11 cellular contexts compared by ENCODE assay signal in genomic region chr1:116540088-116540487, GRCh38. TPM values are rescaled to one million over a fixed set of nuclear protein-coding genes. Genes with fewer than 3 reads are reported as not detected.
DNase-seq lines count a peak whose midpoint lies in the region; ATAC-seq, FAIRE-seq and TF ChIP-seq lines count a peak whose summit lies in the region.
"Had no signal": no experiment of that assay in that cellular context is flagged by ENCODE, and none has a peak within 500 bp of the region (broad histone marks: within the 10 kb centered on the region; RNA-seq: fewer than 3 reads in every experiment).

No MANE protein-coding gene starts in this region.

- in situ Hi-C loops in GM12878 (cut with MboI), result no loop called here

- DNase-seq in GM12878 (ENCODE audit: low read depth, low spot score) (no peak), HK-2 (ENCODE audit: unreplicated experiment) (no peak), middle frontal gyrus (ENCODE audit: extremely low spot score, low spot score) (no peak), hepatic stellate cell (ENCODE audit: low spot score) (no peak)
- DNase-seq in stimulated activated naive CD4-positive, alpha-beta T cell treated with Interleukin-2 at 50 U/mL for 16 hours (lab: John Stamatoyannopoulos, UW), result no peak
- DNase-seq: IMR-90, nucleus accumbens had no signal

- POLR2A ChIA-PET in GM12878 (lab: Charles Lee), result interaction anchor here (0.7 to 6.0 kb wide), 6 partner anchors 12 to 45 kb away, joined by 3 to 33 read pairs (median 8); no protein-coding TSS in a partner anchor

- BruUV-seq in GM12878 (replicated peaks; lab: Mats Ljungman, UMichigan), result TSS peak; percentile 6

- H3K9me3 ChIP-seq in GM12878 (replicated peaks; ENCODE audit: control insufficient read depth, insufficient read depth, low read length), result no peaks in the 10 kb centered on the region; the same call in 2 of the 3 replicates

- no peak for TF ChIP-seq CTCF in GM12878 (IDR thresholded peaks at IDR 0.05 in 2 of 3, conservative IDR thresholded peaks at IDR 0.05 in 1 of 3; ENCODE audit: control insufficient read depth in 2 of 3, extremely low read depth in 1 of 3, insufficient read depth in 1 of 3, low read depth in 3 of 3, low read length in 3 of 3)

- no peaks in the 10 kb centered on the region for H4K20me1 ChIP-seq in GM12878 (ENCODE audit: control insufficient read depth, insufficient read depth)

- TF ChIP-seq EP300 in GM12878 (IDR thresholded peaks at IDR 0.05; ENCODE audit: borderline replicate concordance in 1 of 2, control insufficient read depth in 1 of 2, low read depth in 2 of 2, low read length in 2 of 2), result peak in 1 of 2 experiments; percentile 69; a peak in 1 of 4 replicates

- peak; percentile 79 for FAIRE-seq in GM12878 (lab: Jason Lieb, UNC)

- TF ChIP-seq RAD21 in GM12878 (IDR thresholded peaks at IDR 0.05; ENCODE audit: insufficient read depth, low read depth, low read length), result no peak

- no peak overlapping the region for H3K9ac ChIP-seq in GM12878 (ENCODE audit: control insufficient read depth, insufficient read depth, low read length)

- TF ChIP-seq POLR2A in GM15510 (IDR thresholded peaks at IDR 0.05; ENCODE audit: borderline replicate concordance, extremely low read depth, insufficient read length) (peak; percentile 10), GM12878 (IDR thresholded peaks at IDR 0.05; ENCODE audit: low read depth, low read length) (no peak)

- H2AFZ ChIP-seq in GM12878 (ENCODE audit: control insufficient read depth, low read depth, low read length), result no peak overlapping the region

- RAD21 ChIA-PET in GM12878 (lab: Charles Lee; ENCODE audit: unreplicated experiment), result interaction anchor here (1.1 to 2.9 kb wide), 4 partner anchors 17 to 36 kb away, joined by 3 to 17 read pairs (median 10); no protein-coding TSS in a partner anchor

- ATAC-seq in GM21381 (IDR thresholded peaks at IDR 0.05; ENCODE audit: unreplicated experiment), result peak; percentile 44
- ATAC-seq in HG03520 (IDR thresholded peaks at IDR 0.05; ENCODE audit: unreplicated experiment), result peak; percentile 47
- peak; percentile 61 for ATAC-seq in GM12878
- ATAC-seq: Right ventricle myocardium inferior had no signal

- SMC1A ChIA-PET in GM12878 (lab: Charles Lee; ENCODE audit: uncharacterized antibody, unreplicated experiment), result interaction anchor here (4.8 to 11.4 kb wide), 4 partner anchors 12 to 34 kb away, joined by 31 to 128 read pairs (median 32); no protein-coding TSS in a partner anchor

- H3K4me2 ChIP-seq in GM12878 (ENCODE audit: control insufficient read depth, insufficient read depth), result peak overlapping the region; percentile 59

- H3K27ac ChIP-seq in GM12878 (ENCODE audit: control insufficient read depth, insufficient read depth), result peak overlapping the region; percentile 98

- no peaks in the 10 kb centered on the region for H3K27me3 ChIP-seq in GM12878 (replicated peaks in 1 of 2; ENCODE audit: control insufficient read depth in 2 of 2, insufficient read depth in 2 of 2, low read length in 1 of 2)

- H3K79me2 ChIP-seq in GM12878 (ENCODE audit: control insufficient read depth, insufficient read depth, low read length), result peaks cover 72% of the 10 kb centered on the region

- H3K4me3 ChIP-seq in GM12878, result no peak overlapping the region

- H3K4me1 ChIP-seq in GM12878 (ENCODE audit: control insufficient read depth, insufficient read depth, low read length), result peaks cover 65% of the 10 kb centered on the region

- CTCF ChIA-PET in GM12878 (lab: Yijun Ruan, JAX), result interaction anchor here (1.7 to 2.1 kb wide), 2 partner anchors 12 to 26 kb away, joined by 5 to 11 read pairs; no protein-coding TSS in a partner anchor

- intact Hi-C loops in GM12878 (cut with micrococcal nuclease; ENCODE audit: unreplicated experiment), result loop anchor here (1.0 to 2.0 kb wide), 2 partner anchors 25 to 36 kb away; no protein-coding TSS in a partner anchor

- peaks cover 21 to 56% of the 10 kb centered on the region in 2 experiments for H3K36me3 ChIP-seq in GM12878 (ENCODE audit: control insufficient read depth in 2 of 2, insufficient read depth in 2 of 2, low read length in 1 of 2)

TF ChIP-seq in GM12878, 131 proteins besides CTCF, POLR2A, EP300 and RAD21 (continues in another document):
- TF ChIP-seq EED (IDR thresholded peaks at IDR 0.05; ENCODE audit: low read depth), result peak; percentile 87
- TF ChIP-seq RUNX3 (IDR thresholded peaks at IDR 0.05; ENCODE audit: low read length), result peak; percentile 73
- TF ChIP-seq SUPT20H (IDR thresholded peaks at IDR 0.05; ENCODE audit: borderline replicate concordance, control insufficient read depth, low read depth, low read length), result no peak
- no peak for TF ChIP-seq ELK1 (IDR thresholded peaks at IDR 0.05; ENCODE audit: low read depth, low read length)
- TF ChIP-seq ATF3 (IDR thresholded peaks at IDR 0.05; ENCODE audit: borderline replicate concordance, extremely low read depth, low read depth, low read length), result no peak
- no peak for TF ChIP-seq HSF1 (IDR thresholded peaks at IDR 0.05; ENCODE audit: low read depth, low read length)
- TF ChIP-seq ATF7 (IDR thresholded peaks at IDR 0.05; ENCODE audit: low read depth), result peak; percentile 90
- TF ChIP-seq MAX (IDR thresholded peaks at IDR 0.05; ENCODE audit: low read depth, low read length), result no peak
- TF ChIP-seq CHD1 (IDR thresholded peaks at IDR 0.05; ENCODE audit: low read depth, low read length), result no peak
- TF ChIP-seq SMARCA5 (IDR thresholded peaks at IDR 0.05), result 0 out of 2 replicates have a peak, but pooled peaks have one; percentile 26
- peak; percentile 37; the same call in 1 of the 2 replicates for TF ChIP-seq CREM (IDR thresholded peaks at IDR 0.05; ENCODE audit: low read depth)
- 0 out of 2 replicates have a peak, but pooled peaks have one; percentile 14 for TF ChIP-seq BMI1 (IDR thresholded peaks at IDR 0.05; ENCODE audit: borderline replicate concordance)

RNA-seq across cellular contexts. Expression of gene CD58, which starts 30.7 kb away (rescaled TPM):
- total RNA-seq in GM12878 (2013; cell fraction: nucleolus; rRNA removed), result 332 and 350 TPM in 2 replicates
- total RNA-seq in GM12878 (2014; rRNA removed) (105 and 127 TPM in 2 replicates), GM12878 (2014; rRNA removed; fragmentation: Illumina TruSeq; extraction: Trizol) (130 and 131 TPM in 2 replicates), GM12878 (2021) (67.7 and 70.4 TPM in 2 replicates)
- polyA plus RNA-seq in GM12878 (2011; ENCODE audit: low read depth), result 53.2 TPM
- polyA plus RNA-seq in GM12878 (2011; rRNA removed) (172 and 229 TPM in 2 replicates), GM12878 (2014; fragmentation: Illumina TruSeq; extraction: Trizol) (164 and 219 TPM in 2 replicates), GM12878 (2014; fragmentation: Nextera tagmentation; extraction: Ambion mirVana) (100 to 1,000 TPM; 110 to 125 TPM), GM12878 (2014; rRNA removed) (95.3 and 128 TPM in 2 replicates), GM12878 (2016; fragmentation: Nextera tagmentation; extraction: Ambion mirVana) (100 to 1,000 TPM; 241 to 252 TPM)
- polyA plus RNA-seq in GM12878 (2011; cell fraction: cytosol; rRNA removed), result 60.9 and 69.0 TPM in 2 replicates
- 101 and 112 TPM in 2 replicates for polyA plus RNA-seq in GM12878 (2011; cell fraction: nucleus; rRNA removed)
- polyA plus RNA-seq in GM12878 (2012), result 83.8 and 106 TPM in 2 replicates
- polyA minus RNA-seq in GM12878 (2011; rRNA and poly(A)+ RNA removed), result 56.7 and 124 TPM in 2 replicates
- 24.1 and 29.8 TPM in 2 replicates for polyA minus RNA-seq in GM12878 (2011; cell fraction: cytosol; rRNA and poly(A)+ RNA removed)
- 84.6 and 101 TPM in 2 replicates for polyA minus RNA-seq in GM12878 (2011; cell fraction: nucleus; rRNA and poly(A)+ RNA removed)
